4 cellular contexts compared by ENCODE assay signal in genomic region chr1:16487011-16487410, GRCh38. TPM values are rescaled to one million over a fixed set of nuclear protein-coding genes. Genes with fewer than 3 reads are reported as not detected.
"Had no signal": no experiment of that assay in that cellular context is flagged by ENCODE, and none has a peak within 500 bp of the region (broad histone marks: within the 10 kb centered on the region; RNA-seq: fewer than 3 reads in every experiment).

No MANE protein-coding gene starts in this region.

RNA-seq across cellular contexts. Expression of gene RNU1-1, which starts 27.1 kb away (rescaled TPM):
- total RNA-seq: LHCN-M2, M059J had no signal

RNA-seq across cellular contexts. Expression of gene SPATA21, which starts 49.8 kb away (rescaled TPM):
- total RNA-seq: LHCN-M2, MCF 10A, NCI-H460 had no signal
